In the genomic region with DNA sequence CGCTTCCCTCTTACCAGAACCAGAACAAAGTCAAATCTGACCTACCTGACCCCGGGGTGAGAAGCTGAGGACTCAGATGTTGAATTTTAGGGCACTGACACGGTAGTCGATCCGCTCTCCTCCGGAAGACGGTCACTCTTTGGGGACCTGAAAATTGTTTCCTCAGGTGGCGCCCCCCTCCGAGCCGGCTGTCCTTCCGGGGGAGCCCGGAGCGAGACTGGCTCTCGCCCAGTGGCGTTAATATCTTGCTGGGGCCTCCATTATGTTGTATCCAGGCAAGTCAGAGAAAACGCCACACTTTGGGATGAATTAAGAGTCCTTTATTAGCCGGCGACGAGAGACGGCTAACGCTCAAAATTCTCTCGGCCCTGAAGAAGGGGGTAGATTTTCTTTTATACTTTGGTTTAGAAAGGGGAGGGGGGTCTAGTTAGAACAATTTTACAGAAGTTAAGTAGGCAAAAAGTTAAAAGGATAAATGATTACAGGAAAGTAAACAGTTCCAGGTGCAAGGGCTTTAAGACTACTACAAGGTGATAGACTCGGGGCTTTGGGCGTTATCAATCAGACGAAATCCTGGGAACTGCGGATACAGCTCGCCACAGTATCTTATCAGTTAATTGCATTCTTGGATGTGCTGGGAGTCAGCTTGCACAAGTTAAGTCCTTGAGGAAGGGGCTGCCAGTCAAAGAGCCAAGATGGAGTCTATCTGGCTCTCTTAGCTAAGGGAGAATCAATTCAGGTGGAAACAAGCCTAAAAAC, we compare ENCODE assay signal across 8 cellular contexts.
"Had no signal": no experiment of that assay in that cellular context is flagged by ENCODE, and none has a peak within 500 bp of the region (broad histone marks: within the 10 kb centered on the region; RNA-seq: fewer than 3 reads in every experiment).

No MANE protein-coding gene starts in this region.

- DNase-seq: H7, HFFc6, IMR-90, KG1 had no signal

- H3K4me2 ChIP-seq: GM23338 had no signal

- ATAC-seq: GM23338, HCT116, K562 had no signal

- H3K36me3 ChIP-seq: HAP-1 had no signal

- H3K4me3 Mint-ChIP-seq: GM23338, HFFc6 had no signal

- H3K4me1 ChIP-seq: HAP-1 had no signal

- H3K27ac Mint-ChIP-seq: GM23338, HFFc6 had no signal

- H3K4me3 ChIP-seq: GM23338, HAP-1, K562 had no signal
